9 cellular contexts compared by ENCODE assay signal in genomic region chr12:27779837-27780611, GRCh38. TPM values are rescaled to one million over a fixed set of nuclear protein-coding genes. Genes with fewer than 3 reads are reported as not detected.
DNase-seq lines count a peak whose midpoint lies in the region; ATAC-seq and TF ChIP-seq lines count a peak whose summit lies in the region.
"Had no signal": no experiment of that assay in that cellular context is flagged by ENCODE, and none has a peak within 500 bp of the region (broad histone marks: within the 10 kb centered on the region; RNA-seq: fewer than 3 reads in every experiment).

Gene KLHL42, plus strand, starts transcription at chr12:27780233. Its CDS starts 98 bp downstream, at chr12:27780331.
Gene MANSC4, minus strand, starts transcription at chr12:27780236. Its CDS starts 8,960 bp downstream, at chr12:27771276.

- H3K27ac Mint-ChIP-seq in activated CD4-positive, alpha-beta T cell treated with anti-CD3 and anti-CD28 coated beads, Interleukin-2, amount 10 ng/mL, durations not matched to agents 7 days and 5 days = peak within 1 kb of the TSS; percentile 87

- no peaks in the 10 kb centered on the region for H3K9me3 Mint-ChIP-seq in activated CD4-positive, alpha-beta T cell treated with anti-CD3 and anti-CD28 coated beads, Interleukin-2, amount 10 ng/mL, durations not matched to agents 7 days and 5 days

- POLR2A ChIA-PET in activated CD4-positive, alpha-beta T cell treated with anti-CD3 and anti-CD28 coated beads, Interleukin-2, amount 10 ng/mL, durations not matched to agents 7 days and 5 days (lab: Charles Lee) = interaction anchor here (0.8 kb wide), 1 partner anchor 42 kb away, joined by 3 read pairs; no protein-coding TSS in a partner anchor

- DNase-seq in AG09309 (ENCODE audit: low read depth) (no peak), NCI-H345 treated with DMSO at 0.1 percent for 48 hours (lab: John Stamatoyannopoulos, UW; ENCODE audit: unreplicated experiment) (peak; percentile 10), dermis blood vessel endothelial cell (peak; percentile 71), right lobe of liver (peak; percentile 75 to 82 (median 78))
- DNase-seq in activated CD4-positive, alpha-beta T cell treated with anti-CD3 and anti-CD28 coated beads, Interleukin-2, amount 10 ng/mL, durations not matched to agents 7 days and 5 days = peak; percentile 73
- peak; percentile 66 for DNase-seq in stimulated activated CD4-positive, alpha-beta T cell treated with anti-CD3 and anti-CD28 coated beads, Interleukin-4, amount 100 ng/mL, for 24 hours

- no peak for TF ChIP-seq CTCF in AG09309 (IDR thresholded peaks at IDR 0.05; ENCODE audit: control insufficient read depth, insufficient read depth, low read depth, low read length, missing control alignments)
- TF ChIP-seq CTCF in right lobe of liver (IDR thresholded peaks at IDR 0.05) = peak in 1 of 4 donors; percentile 23

- peaks cover 10% of the 10 kb centered on the region for H3K27me3 Mint-ChIP-seq in activated CD4-positive, alpha-beta T cell treated with anti-CD3 and anti-CD28 coated beads, Interleukin-2, amount 10 ng/mL, durations not matched to agents 7 days and 5 days

- peaks cover 25% of the 10 kb centered on the region for H3K36me3 Mint-ChIP-seq in activated CD4-positive, alpha-beta T cell treated with anti-CD3 and anti-CD28 coated beads, Interleukin-2, amount 10 ng/mL, durations not matched to agents 7 days and 5 days (ENCODE audit: low read depth)

- H3K4me1 ChIP-seq in right lobe of liver = peaks cover 0 to 7% (median 0%) of the 10 kb centered on the region in 4 donors

- peak; percentile 76 for ATAC-seq in GM18873 (IDR thresholded peaks at IDR 0.05; ENCODE audit: low FRiP score, unreplicated experiment)
- peak; percentile 69 for ATAC-seq in HG03103 (IDR thresholded peaks at IDR 0.05; ENCODE audit: low read depth, unreplicated experiment)
- ATAC-seq in right lobe of liver = peak; percentile 90 to 95 (median 94)

- peak within 1 kb of the TSS; percentile 81 for H3K4me3 Mint-ChIP-seq in activated CD4-positive, alpha-beta T cell treated with anti-CD3 and anti-CD28 coated beads, Interleukin-2, amount 10 ng/mL, durations not matched to agents 7 days and 5 days

- no peaks in the 10 kb centered on the region for H3K9me3 ChIP-seq in right lobe of liver

- intact Hi-C loops in right lobe of liver (cut with DNase I) = no loop called here

- CTCF ChIA-PET in activated CD4-positive, alpha-beta T cell treated with anti-CD3 and anti-CD28 coated beads, Interleukin-2, amount 10 ng/mL, durations not matched to agents 7 days and 5 days (lab: Charles Lee) = interaction anchor here (1.1 to 1.6 kb wide), 4 partner anchors 16 to 45 kb away, joined by 3 to 6 read pairs (median 3); no protein-coding TSS in a partner anchor

- H3K27me3 ChIP-seq in right lobe of liver = no peaks in the 10 kb centered on the region

- peak within 1 kb of the TSS; percentile 66 to 83 (median 75) for H3K27ac ChIP-seq in right lobe of liver

- no peaks in the 10 kb centered on the region for H3K36me3 ChIP-seq in right lobe of liver

- H3K4me1 Mint-ChIP-seq in activated CD4-positive, alpha-beta T cell treated with anti-CD3 and anti-CD28 coated beads, Interleukin-2, amount 10 ng/mL, durations not matched to agents 7 days and 5 days = peaks cover 36% of the 10 kb centered on the region

- peak; percentile 80 for TF ChIP-seq POLR2A in right lobe of liver (IDR thresholded peaks at IDR 0.05)

- WGBS in right lobe of liver (ENCODE audit: insufficient coverage, low coverage, low lambda C conversion rate, missing lambda C conversion rate) = under 1% methylated on average over 21 of the region's 108 CpGs

- H3K4me3 ChIP-seq in AG09309 (ENCODE audit: control insufficient read depth, low read depth, low read length) (peak within 1 kb of the TSS; percentile 90), right lobe of liver (peak within 1 kb of the TSS; percentile 68 to 85 (median 78))

RNA-seq across cellular contexts. Expression of gene KLHL42, which starts in this region (rescaled TPM):
- 10 to 100 TPM; 13.6 to 15.2 TPM for total RNA-seq in activated CD4-positive, alpha-beta T cell treated with anti-CD3 and anti-CD28 coated beads, Interleukin-2, amount 10 ng/mL, durations not matched to agents 7 days and 5 days
- total RNA-seq in dermis blood vessel endothelial cell = 23.6 and 33.4 TPM in 2 replicates
- total RNA-seq in right lobe of liver = 10 to 100 TPM in 5 of 6 experiments, 1 to 10 TPM in 1; 9.4 to 15.3 (median 10.6) TPM

RNA-seq across cellular contexts. Expression of gene MANSC4, which starts in this region (rescaled TPM):
- total RNA-seq in activated CD4-positive, alpha-beta T cell treated with anti-CD3 and anti-CD28 coated beads, Interleukin-2, amount 10 ng/mL, durations not matched to agents 7 days and 5 days = not detected
- total RNA-seq in dermis blood vessel endothelial cell (not detected in 2 replicates), right lobe of liver (not detected)
- total RNA-seq: T-helper 2 cell treated with Interferon-gamma antibody and Interleukin-4, amounts not matched to agents 100 ng/mL and 5 ng/mL, for 36 hours had no signal
